In the genomic region with DNA sequence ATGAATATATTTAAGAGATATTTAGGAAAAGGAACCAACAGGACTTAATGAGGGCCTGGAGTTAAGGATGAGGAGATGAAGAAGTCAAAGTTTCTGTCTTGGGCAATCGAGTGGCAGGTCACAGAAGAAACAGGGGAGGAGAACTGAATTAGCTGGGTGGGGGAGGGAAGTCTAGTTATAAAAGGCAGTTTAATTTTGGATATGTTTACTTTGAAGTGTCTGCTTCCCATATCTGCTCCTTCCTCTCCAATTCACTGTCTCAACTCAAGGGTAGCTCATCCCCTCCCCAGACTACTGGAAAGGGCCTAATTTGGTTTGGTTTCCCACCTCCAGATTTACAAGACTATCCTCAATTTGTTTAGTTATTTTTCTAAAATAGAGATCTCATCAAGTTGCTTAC, we compare ENCODE assay signal across 17 cellular contexts.
"Had no signal": no experiment of that assay in that cellular context is flagged by ENCODE, and none has a peak within 500 bp of the region (broad histone marks: within the 10 kb centered on the region; RNA-seq: fewer than 3 reads in every experiment).

No MANE protein-coding gene starts in this region.

- FAIRE-seq: endothelial cell of umbilical vein had no signal

- H3K27me3 Mint-ChIP-seq: activated CD4-positive, alpha-beta memory T cell treated with anti-CD3 and anti-CD28 coated beads, Interleukin-2, amount 10 ng/mL, durations not matched to agents 7 days and 5 days; activated T-cell treated with anti-CD3 and anti-CD28 coated beads, Interleukin-2, amount 50 U/mL, for 24 hours; stimulated activated naive CD8-positive, alpha-beta T cell treated with anti-CD3 and anti-CD28 coated beads, Interleukin-15, Interleukin-2, amounts not matched to agents 100 ng/mL and 50 ng/mL, for 24 hours had no signal

- ATAC-seq: body of pancreas, psoas muscle, right lobe of liver, SK-N-SH treated with all-trans-retinoic acid at 6 μM for 48 hours had no signal

- H3K4me3 Mint-ChIP-seq: activated CD4-positive, alpha-beta memory T cell treated with anti-CD3 and anti-CD28 coated beads, Interleukin-2, amount 10 ng/mL, durations not matched to agents 7 days and 5 days; activated T-cell treated with anti-CD3 and anti-CD28 coated beads, Interleukin-2, amount 50 U/mL, for 24 hours; mesothelial cell of epicardium; stimulated activated naive CD8-positive, alpha-beta T cell treated with anti-CD3 and anti-CD28 coated beads, Interleukin-15, Interleukin-2, amounts not matched to agents 100 ng/mL and 50 ng/mL, for 24 hours had no signal

- H3K4me1 Mint-ChIP-seq: activated CD4-positive, alpha-beta memory T cell treated with anti-CD3 and anti-CD28 coated beads, Interleukin-2, amount 10 ng/mL, durations not matched to agents 7 days and 5 days had no signal

- H3K9me3 Mint-ChIP-seq: activated CD4-positive, alpha-beta memory T cell treated with anti-CD3 and anti-CD28 coated beads, Interleukin-2, amount 10 ng/mL, durations not matched to agents 7 days and 5 days; activated naive CD4-positive, alpha-beta T cell treated with anti-CD3 and anti-CD28 coated beads, Interleukin-2, amount 50 U/mL, for 72 hours; activated T-cell treated with anti-CD3 and anti-CD28 coated beads, Interleukin-2, amount 50 U/mL, for 24 hours; mesothelial cell of epicardium; stimulated activated naive CD8-positive, alpha-beta T cell treated with anti-CD3 and anti-CD28 coated beads, Interleukin-15, Interleukin-2, amounts not matched to agents 100 ng/mL and 50 ng/mL, for 24 hours had no signal

- DNase-seq: activated CD4-positive, alpha-beta memory T cell treated with anti-CD3 and anti-CD28 coated beads, Interleukin-2, amount 10 ng/mL, durations not matched to agents 7 days and 5 days; activated effector memory CD4-positive, alpha-beta T cell treated with Interleukin-2 at 50 U/mL for 16 hours; activated T-cell treated with anti-CD3 and anti-CD28 coated beads, Interleukin-2, amount 50 U/mL, for 24 hours; amygdala; body of pancreas; central memory CD4-positive, alpha-beta T cell; effector CD4-positive, alpha-beta T cell; foreskin fibroblast; hypothalamus; psoas muscle; right lobe of liver; trophoblast cell had no signal

- H3K27ac Mint-ChIP-seq: activated CD4-positive, alpha-beta memory T cell treated with anti-CD3 and anti-CD28 coated beads, Interleukin-2, amount 10 ng/mL, durations not matched to agents 7 days and 5 days; stimulated activated naive CD8-positive, alpha-beta T cell treated with anti-CD3 and anti-CD28 coated beads, Interleukin-15, Interleukin-2, amounts not matched to agents 100 ng/mL and 50 ng/mL, for 24 hours had no signal
